Comparison of ENCODE assay signal across 21 cellular contexts in genomic region chr22:43217285-43218030, GRCh38.
"Had no signal": no experiment of that assay in that cellular context is flagged by ENCODE, and none has a peak within 500 bp of the region (broad histone marks: within the 10 kb centered on the region; RNA-seq: fewer than 3 reads in every experiment).

No MANE protein-coding gene starts in this region.

- H3K36me3 Mint-ChIP-seq: memory B cell; naive B cell; stimulated activated memory B cell treated with anti-CD40 and anti-IgM and Interleukin-4, amounts not matched to agents 10 μg/mL and 1 μg/mL and 100 μg/mL, for 72 hours had no signal

- H3K4me3 Mint-ChIP-seq: memory B cell; naive B cell; neural crest cell; stimulated activated memory B cell treated with anti-CD40 and anti-IgM and Interleukin-4, amounts not matched to agents 10 μg/mL and 1 μg/mL and 100 μg/mL, for 72 hours; T-helper 1 cell treated with Interleukin-12 subunit alpha and Interleukin-12 subunit beta and Interleukin-4 antibody, amounts not matched to agents 30 μg/mL and 1 μg/mL, for 36 hours had no signal

- H3K27ac ChIP-seq: body of pancreas, cardiac muscle cell, sigmoid colon, stomach, suprapubic skin, tibial nerve had no signal

- ATAC-seq: body of pancreas; stimulated activated memory B cell treated with anti-CD40 and anti-IgM and Interleukin-4, amounts not matched to agents 10 μg/mL and 1 μg/mL and 100 μg/mL, for 72 hours had no signal

- H3K27me3 ChIP-seq: body of pancreas, cardiac muscle cell, tibial nerve had no signal

- H3K27ac Mint-ChIP-seq: memory B cell; stimulated activated memory B cell treated with anti-CD40 and anti-IgM and Interleukin-4, amounts not matched to agents 10 μg/mL and 1 μg/mL and 100 μg/mL, for 72 hours; T-helper 1 cell treated with Interleukin-12 subunit alpha and Interleukin-12 subunit beta and Interleukin-4 antibody, amounts not matched to agents 30 μg/mL and 1 μg/mL, for 36 hours had no signal

- H3K4me1 ChIP-seq: body of pancreas, sigmoid colon had no signal

- H3K36me3 ChIP-seq: cardiac muscle cell, sigmoid colon, suprapubic skin had no signal

- H3K9me3 ChIP-seq: body of pancreas, sigmoid colon, stomach, suprapubic skin, tibial nerve had no signal

- H3K9me3 Mint-ChIP-seq: memory B cell; naive B cell; neural crest cell; T-helper 1 cell treated with Interleukin-12 subunit alpha and Interleukin-12 subunit beta and Interleukin-4 antibody, amounts not matched to agents 30 μg/mL and 1 μg/mL, for 36 hours had no signal

- DNase-seq: activated CD4-positive, alpha-beta T cell treated with anti-CD3 and anti-CD28 coated beads for 4 hours; activated CD4-positive, alpha-beta T cell treated with anti-CD3 and anti-CD28 coated beads, Interleukin-2, amount 50 U/mL, for 48 hours; activated CD4-positive, CD25-positive, alpha-beta regulatory T cell; activated gamma-delta T cell; activated T-cell treated with anti-CD3 and anti-CD28 coated beads, Interleukin-2, amount 50 U/mL, for 48 hours; body of pancreas; erythroblast; foreskin fibroblast; naive B cell; sigmoid colon; stimulated activated CD4-positive, alpha-beta T cell treated with anti-CD3 and anti-CD28 coated beads, Interleukin-15, amount 100 ng/mL, for 24 hours; stomach; T1000 had no signal

- H3K4me3 ChIP-seq: body of pancreas, cardiac muscle cell, sigmoid colon, smooth muscle cell, stomach, suprapubic skin, tibial nerve had no signal

- H3K4me1 Mint-ChIP-seq: naive B cell; stimulated activated memory B cell treated with anti-CD40 and anti-IgM and Interleukin-4, amounts not matched to agents 10 μg/mL and 1 μg/mL and 100 μg/mL, for 72 hours had no signal
